In genomic region chr5:112921031-112921832, GRCh38 we compare ENCODE assay signal across 8 cellular contexts. TPM values are rescaled to one million over a fixed set of nuclear protein-coding genes. Genes with fewer than 3 reads are reported as not detected.
A peak's percentile ranks its signal among the peaks of the same experiment; 100 is the strongest.
DNase-seq lines count a peak whose midpoint lies in the region; ATAC-seq, FAIRE-seq and TF ChIP-seq lines count a peak whose summit lies in the region.

No MANE protein-coding gene starts in this region.

- peak overlapping the region; percentile 87 for H3K4me3 ChIP-seq in Jurkat, Clone E6-1 (ENCODE audit: low read length)
- peak overlapping the region; percentile 96 for H3K4me3 ChIP-seq in SK-N-MC
- H3K4me3 ChIP-seq in adipocyte (ENCODE audit: low read length): peak overlapping the region; percentile 92
- H3K4me3 ChIP-seq in pancreas: peak overlapping the region; percentile 45 to 99 (median 86)

- intact Hi-C loops in cardiac septum (cut with DNase I): loop anchor here (1.0 to 5.0 kb wide), 4 partner anchors 56 to 369 kb away; partner anchors contain the start of gene SRP19
- intact Hi-C loops in pancreas (cut with DNase I): loop anchor here in 1 of 3 donors (10.0 kb wide), 1 partner anchor 366 kb away; no protein-coding TSS in a partner anchor

- DNase-seq in EL: peak; percentile 80
- DNase-seq in Jurkat, Clone E6-1 (ENCODE audit: low read depth, low spot score): no peak
- no peak for DNase-seq in SK-N-MC (ENCODE audit: low read depth, low spot score)
- DNase-seq in adipocyte (ENCODE audit: low read depth): peak; percentile 88
- peak; percentile 81 for DNase-seq in cardiac septum (ENCODE audit: low spot score)
- peak; percentile 59 to 88 (median 78) for DNase-seq in pancreas
- DNase-seq in urothelium cell line (ENCODE audit: low spot score): peak; percentile 78

- ATAC-seq in GM21786 (IDR thresholded peaks at IDR 0.05; ENCODE audit: unreplicated experiment) (peak; percentile 27), pancreas (peak; percentile 80 to 88 (median 82))

- H3K9me3 ChIP-seq in SK-N-MC (ENCODE audit: low read depth, low read length) (no peaks in the 10 kb centered on the region), adipocyte (ENCODE audit: control insufficient read depth, low read length) (no peaks in the 10 kb centered on the region), pancreas (no peaks in the 10 kb centered on the region)

- H3K36me3 ChIP-seq in SK-N-MC (ENCODE audit: insufficient read depth, low read length): peaks cover 33% of the 10 kb centered on the region
- peaks cover 38% of the 10 kb centered on the region for H3K36me3 ChIP-seq in adipocyte (ENCODE audit: control insufficient read depth, insufficient read depth, low read length, severe bottlenecking)
- H3K36me3 ChIP-seq in pancreas: peaks cover 0 to 4% (median 0%) of the 10 kb centered on the region in 3 donors

- H3K4me1 ChIP-seq in adipocyte (ENCODE audit: control insufficient read depth, insufficient read depth, low read length): peaks cover 28% of the 10 kb centered on the region
- peaks cover 17 to 38% (median 30%) of the 10 kb centered on the region in 3 donors for H3K4me1 ChIP-seq in pancreas

- no peak for FAIRE-seq in pancreas (lab: Jason Lieb, UNC)
- no peak for FAIRE-seq in urothelium cell line (lab: Jason Lieb, UNC)

- H3K9ac ChIP-seq in SK-N-MC (ENCODE audit: insufficient read length) (peak overlapping the region; percentile 78), adipocyte (ENCODE audit: low read length) (peak overlapping the region; percentile 99)

- WGBS in pancreas, 2 donors: 0 to 1% methylated on average over 52 to 68 of the region's 68 CpGs

- TF ChIP-seq CTCF in pancreas (IDR thresholded peaks at IDR 0.05): no peak

- H3K27ac ChIP-seq in SK-N-MC (no peak overlapping the region), pancreas (peak overlapping the region; percentile 89 to 99 (median 97))

- H3K27me3 ChIP-seq in adipocyte (replicated peaks; ENCODE audit: control insufficient read depth, insufficient read depth, low read length) (no peaks in the 10 kb centered on the region), pancreas (no peaks in the 10 kb centered on the region)

RNA-seq across cellular contexts. Expression of gene REEP5, which starts 0.8 kb away (rescaled TPM):
- polyA plus RNA-seq in Jurkat, Clone E6-1 (2012; ENCODE audit: insufficient read depth, insufficient read length): 48.1 TPM
- total RNA-seq in cardiac septum (119 TPM), pancreas (10 to 100 TPM; 67.0 to 84.7 (median 74.2) TPM)
- polyA plus RNA-seq in pancreas: 10 to 100 TPM; 33.0 to 54.9 TPM

RNA-seq across cellular contexts. Expression of gene DCP2, which starts 55.4 kb away (rescaled TPM):
- 19.7 TPM for polyA plus RNA-seq in Jurkat, Clone E6-1 (2012; ENCODE audit: insufficient read depth, insufficient read length)
- total RNA-seq in cardiac septum (21.8 TPM), pancreas (10 to 100 TPM in 5 of 6 donors, 1 to 10 TPM in 1; 9.6 to 28.3 (median 14.4) TPM)
- polyA plus RNA-seq in pancreas: 1 to 10 TPM; 2.7 to 4.8 TPM

Comparison
In these comparisons a context has a peak if more than half of its experiments do, and no peak if none do; other contexts are left out.
1. DNase-seq: peak in EL (single experiment), adipocyte (single experiment), cardiac septum (single experiment), pancreas (6 of 6) and urothelium cell line (single experiment); none in Jurkat, Clone E6-1 (single experiment) and SK-N-MC (single experiment).
2. Peak in every context shown above with its lines, with median percentiles within 50 percentile points of each other: H3K4me3 ChIP-seq.